ENCODE assay signal across 9 cellular contexts in genomic region chr12:79933043-79933442, GRCh38. TPM values are rescaled to one million over a fixed set of nuclear protein-coding genes. Genes with fewer than 3 reads are reported as not detected.
DNase-seq lines count a peak whose midpoint lies in the region; ATAC-seq and TF ChIP-seq lines count a peak whose summit lies in the region.
"Had no signal": no experiment of that assay in that cellular context is flagged by ENCODE, and none has a peak within 500 bp of the region (broad histone marks: within the 10 kb centered on the region; RNA-seq: fewer than 3 reads in every experiment).

No MANE protein-coding gene starts in this region.

- H3K9me3 Mint-ChIP-seq in T-helper 2 cell treated with Interferon-gamma antibody and Interleukin-4, amounts not matched to agents 5 μg/mL and 100 μg/mL, for 36 hours: no peaks in the 10 kb centered on the region
- no peaks in the 10 kb centered on the region for H3K9me3 Mint-ChIP-seq in activated T-helper 17 cell treated with anti-CD3 and anti-CD28 coated beads, Interleukin-2, amount 50 U/mL, for 72 hours
- H3K9me3 Mint-ChIP-seq in immature natural killer cell: no peaks in the 10 kb centered on the region

- H3K9ac ChIP-seq in stomach smooth muscle (ENCODE audit: low read length in 2 of 2): peak overlapping the region; percentile 97 to 98

- peak overlapping the region; percentile 96 to 97 for H3K4me3 ChIP-seq in stomach smooth muscle (ENCODE audit: low read length in 2 of 2)

- ATAC-seq in activated T-helper 17 cell treated with anti-CD3 and anti-CD28 coated beads, Interleukin-2, amount 50 U/mL, for 72 hours (replicated peaks): no peak
- no peak for ATAC-seq in HG02884 (IDR thresholded peaks at IDR 0.05; ENCODE audit: unreplicated experiment)
- no peak for ATAC-seq in GM21390 (IDR thresholded peaks at IDR 0.05; ENCODE audit: unreplicated experiment)

- H3K27me3 ChIP-seq in stomach smooth muscle (ENCODE audit: control insufficient read depth in 1 of 2, insufficient read depth in 2 of 2, low read length in 2 of 2): no peaks in the 10 kb centered on the region

- peak overlapping the region; percentile 89 for H3K4me3 Mint-ChIP-seq in T-helper 2 cell treated with Interferon-gamma antibody and Interleukin-4, amounts not matched to agents 5 μg/mL and 100 μg/mL, for 36 hours
- H3K4me3 Mint-ChIP-seq in activated T-helper 17 cell treated with anti-CD3 and anti-CD28 coated beads, Interleukin-2, amount 50 U/mL, for 72 hours: peak overlapping the region; percentile 96
- peak overlapping the region; percentile 90 to 99 (median 99) for H3K4me3 Mint-ChIP-seq in immature natural killer cell

- no peak overlapping the region for H3K27ac Mint-ChIP-seq in T-helper 2 cell treated with Interferon-gamma antibody and Interleukin-4, amounts not matched to agents 5 μg/mL and 100 μg/mL, for 36 hours
- H3K27ac Mint-ChIP-seq in activated T-helper 17 cell treated with anti-CD3 and anti-CD28 coated beads, Interleukin-2, amount 50 U/mL, for 72 hours: peak overlapping the region; percentile 91
- H3K27ac Mint-ChIP-seq in immature natural killer cell: peak overlapping the region; percentile 92 to 99 (median 94)

- no peak for DNase-seq in T-helper 2 cell treated with Interferon-gamma antibody and Interleukin-4, amounts not matched to agents 5 μg/mL and 100 μg/mL, for 36 hours (ENCODE audit: low spot score)
- DNase-seq in T-helper 2 cell (no peak), immature natural killer cell (no peak), erythroblast (lab: John Stamatoyannopoulos, UW) (no peak)
- DNase-seq: T1000 had no signal

- H3K4me1 Mint-ChIP-seq in T-helper 2 cell treated with Interferon-gamma antibody and Interleukin-4, amounts not matched to agents 5 μg/mL and 100 μg/mL, for 36 hours (ENCODE audit: low read depth): peaks cover 48% of the 10 kb centered on the region
- peaks cover 29% of the 10 kb centered on the region for H3K4me1 Mint-ChIP-seq in activated T-helper 17 cell treated with anti-CD3 and anti-CD28 coated beads, Interleukin-2, amount 50 U/mL, for 72 hours
- peaks cover 61 to 78% of the 10 kb centered on the region in 2 donors for H3K4me1 Mint-ChIP-seq in immature natural killer cell

- H3K4me1 ChIP-seq in stomach smooth muscle (ENCODE audit: control insufficient read depth, insufficient read depth, low read length): peaks cover 5% of the 10 kb centered on the region

- TF ChIP-seq POLR2A in erythroblast (IDR thresholded peaks at IDR 0.05; ENCODE audit: low read length): no peak

- peak overlapping the region; percentile 100 for H3K27ac ChIP-seq in stomach smooth muscle (ENCODE audit: low read length)

- H3K36me3 ChIP-seq in stomach smooth muscle (ENCODE audit: control insufficient read depth in 2 of 2, insufficient read depth in 2 of 2, low read length in 2 of 2): peaks cover 0 to 2% of the 10 kb centered on the region in 2 donors

- no peaks in the 10 kb centered on the region for H3K27me3 Mint-ChIP-seq in T-helper 2 cell treated with Interferon-gamma antibody and Interleukin-4, amounts not matched to agents 5 μg/mL and 100 μg/mL, for 36 hours (ENCODE audit: low read depth)
- no peaks in the 10 kb centered on the region for H3K27me3 Mint-ChIP-seq in activated T-helper 17 cell treated with anti-CD3 and anti-CD28 coated beads, Interleukin-2, amount 50 U/mL, for 72 hours
- H3K27me3 Mint-ChIP-seq in immature natural killer cell (ENCODE audit: low read depth in 3 of 3): peaks cover 6 to 18% (median 10%) of the 10 kb centered on the region in 3 donors

- no peaks in the 10 kb centered on the region for H3K9me3 ChIP-seq in stomach smooth muscle (ENCODE audit: control insufficient read depth in 2 of 2, low read length in 2 of 2)

- H3K36me3 Mint-ChIP-seq in T-helper 2 cell treated with Interferon-gamma antibody and Interleukin-4, amounts not matched to agents 5 μg/mL and 100 μg/mL, for 36 hours (ENCODE audit: low read depth): peaks cover 14% of the 10 kb centered on the region
- H3K36me3 Mint-ChIP-seq in activated T-helper 17 cell treated with anti-CD3 and anti-CD28 coated beads, Interleukin-2, amount 50 U/mL, for 72 hours (ENCODE audit: low read depth): peaks cover 40% of the 10 kb centered on the region
- no peaks in the 10 kb centered on the region for H3K36me3 Mint-ChIP-seq in immature natural killer cell

RNA-seq across cellular contexts. Expression of gene PPP1R12A, which starts 1.9 kb away (rescaled TPM):
- total RNA-seq in activated T-helper 17 cell treated with anti-CD3 and anti-CD28 coated beads, Interleukin-2, amount 50 U/mL, for 72 hours: 10 to 100 TPM; 90.7 to 92.5 TPM
- 100 to 1,000 TPM in 2 of 3 donors, 10 to 100 TPM in 1; 81.1 to 158 (median 103) TPM for polyA plus RNA-seq in immature natural killer cell
